12 cellular contexts compared by ENCODE assay signal in the genomic region with DNA sequence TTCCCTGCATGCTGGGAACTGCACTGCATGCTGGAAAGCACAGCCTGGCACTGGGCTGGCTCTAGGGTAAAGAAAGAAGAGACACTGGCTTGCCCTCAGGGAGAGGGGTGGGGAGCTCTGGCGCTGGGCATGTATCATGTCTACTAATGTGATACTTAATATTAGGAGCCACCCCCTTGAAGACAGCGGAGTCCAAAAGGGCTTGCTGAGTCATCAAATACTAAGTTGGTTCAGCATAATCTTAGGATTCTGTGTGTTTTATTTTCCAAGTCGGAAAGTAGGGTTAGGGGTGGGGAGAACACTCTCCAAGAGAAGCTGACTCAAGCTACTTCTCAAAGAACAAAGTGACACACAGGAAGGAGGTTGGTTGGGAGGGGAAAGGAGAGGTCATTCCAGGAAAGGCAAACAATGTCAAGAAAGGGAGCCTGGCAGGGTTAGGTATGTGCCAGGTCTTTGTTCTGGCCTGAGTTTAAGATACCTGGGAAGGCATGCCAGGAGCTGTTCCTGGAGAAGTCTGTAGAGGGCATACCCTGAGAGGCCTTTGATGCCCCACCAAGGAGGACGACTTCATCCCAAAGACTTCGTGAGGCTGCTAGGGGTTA.
A peak's percentile ranks its signal among the peaks of the same experiment; 100 is the strongest.
DNase-seq lines count a peak whose midpoint lies in the region; ATAC-seq and TF ChIP-seq lines count a peak whose summit lies in the region.
"Had no signal": no experiment of that assay in that cellular context is flagged by ENCODE, and none has a peak within 500 bp of the region (broad histone marks: within the 10 kb centered on the region; RNA-seq: fewer than 3 reads in every experiment).

No MANE protein-coding gene starts in this region.

- H3K36me3 ChIP-seq in HEK293 (ENCODE audit: control insufficient read depth in 2 of 2, insufficient read depth in 1 of 2, low read length in 2 of 2) (no peaks in the 10 kb centered on the region), neural progenitor cell (no peaks in the 10 kb centered on the region)
- no peaks in the 10 kb centered on the region for H3K36me3 ChIP-seq in effector memory CD4-positive, alpha-beta T cell (ENCODE audit: control insufficient read depth, insufficient read depth, low read length)
- H3K36me3 ChIP-seq: neutrophil, tibial artery had no signal

- peak overlapping the region; percentile 46 for H2AFZ ChIP-seq in neural progenitor cell (replicated peaks)

- POLR2A ChIA-PET in HEK293 (lab: Yijun Ruan, JAX) = no interaction called here

- peaks cover 2% of the 10 kb centered on the region for H3K27me3 Mint-ChIP-seq in neural progenitor cell (ENCODE audit: insufficient read depth, low read depth)

- H3F3A ChIP-seq in neural progenitor cell (ENCODE audit: low read depth) = no peaks in the 10 kb centered on the region

- H3K9ac ChIP-seq in neural progenitor cell = no peak overlapping the region

- H3K27ac Mint-ChIP-seq in neural progenitor cell = no peak overlapping the region

- no peaks in the 10 kb centered on the region for H3K79me2 ChIP-seq in neural progenitor cell (ENCODE audit: low read depth)

- no peak overlapping the region for H3K4me2 ChIP-seq in neural progenitor cell

- ATAC-seq in SK-N-SH treated with all-trans-retinoic acid at 6 μM for 48 hours (peak; percentile 70), HG03521 (IDR thresholded peaks at IDR 0.05; ENCODE audit: unreplicated experiment) (no peak), HG02678 (IDR thresholded peaks at IDR 0.05; ENCODE audit: unreplicated experiment) (no peak)

- H3K4me3 ChIP-seq in HEK293 (ENCODE audit: low read depth, low read length) (no peak overlapping the region), fibroblast of mammary gland (ENCODE audit: control insufficient read depth, low read depth, low read length) (no peak overlapping the region), neural progenitor cell (no peak overlapping the region)
- no peak overlapping the region for H3K4me3 ChIP-seq in effector memory CD4-positive, alpha-beta T cell (ENCODE audit: insufficient read depth, low read depth, low read length, poor library complexity, severe bottlenecking)
- H3K4me3 ChIP-seq: tibial artery had no signal

- H3K27me3 ChIP-seq in neural progenitor cell = no peaks in the 10 kb centered on the region
- H3K27me3 ChIP-seq in effector memory CD4-positive, alpha-beta T cell (replicated peaks; ENCODE audit: control insufficient read depth, insufficient read depth, low read length, poor library complexity, severe bottlenecking) = no peaks in the 10 kb centered on the region
- H3K27me3 ChIP-seq: tibial artery had no signal

- H3K4me1 ChIP-seq in HEK293 (ENCODE audit: control insufficient read depth, insufficient read depth, low read length) (no peaks in the 10 kb centered on the region), neural progenitor cell (no peaks in the 10 kb centered on the region)
- no peaks in the 10 kb centered on the region for H3K4me1 ChIP-seq in effector memory CD4-positive, alpha-beta T cell (ENCODE audit: control insufficient read depth, insufficient read depth, low read length, poor library complexity, severe bottlenecking)

- no peaks in the 10 kb centered on the region for H3K9me3 Mint-ChIP-seq in neural progenitor cell

- H3K36me3 Mint-ChIP-seq in neural progenitor cell = no peaks in the 10 kb centered on the region

- no peaks in the 10 kb centered on the region for H3K9me3 ChIP-seq in HEK293 (ENCODE audit: control insufficient read depth, insufficient read depth, low read depth, low read length)
- no peaks in the 10 kb centered on the region for H3K9me3 ChIP-seq in neural progenitor cell (ENCODE audit: low read depth)
- H3K9me3 ChIP-seq in effector memory CD4-positive, alpha-beta T cell (ENCODE audit: control insufficient read depth, low read length) = no peaks in the 10 kb centered on the region
- H3K9me3 ChIP-seq: neutrophil, tibial artery had no signal

- CTCF ChIA-PET in HEK293 (lab: Yijun Ruan, JAX) = interaction anchor here (0.6 to 6.2 kb wide), 14 partner anchors 11 to 519 kb away, joined by 3 to 93 read pairs (median 6); no protein-coding TSS in a partner anchor

- no peaks in the 10 kb centered on the region for H4K20me1 ChIP-seq in neural progenitor cell (ENCODE audit: low read depth)

- TF ChIP-seq CTCF in HEK293 (tag by site-specific recombination; IDR thresholded peaks at IDR 0.05) (0 out of 2 replicates have a peak, but pooled peaks have one; percentile 23), fibroblast of mammary gland (conservative IDR thresholded peaks at IDR 0.05; ENCODE audit: control insufficient read depth, insufficient read depth, low read depth, low read length) (peak; percentile 10), neural progenitor cell (IDR thresholded peaks at IDR 0.05) (peak; percentile 34)

- H3K4me3 Mint-ChIP-seq in neural progenitor cell = no peak overlapping the region

- DNase-seq in fibroblast of mammary gland (ENCODE audit: low read depth) (peak; percentile 38), neural progenitor cell (ENCODE audit: low spot score) (peak; percentile 40)
- no peak for DNase-seq in effector memory CD4-positive, alpha-beta T cell
- no peak for DNase-seq in stimulated activated CD4-positive, alpha-beta T cell treated with anti-CD3 and anti-CD28 coated beads, Interleukin-1b, Interleukin-23, amount 100 ng/mL, for 48 hours
- DNase-seq: activated T-cell treated with anti-CD3 and anti-CD28 coated beads, Interleukin-2, amount 50 U/mL, for 48 hours; cerebellar nuclear complex; tibial artery had no signal

- H3K27ac ChIP-seq in HEK293 (ENCODE audit: extremely low read depth, low read depth, low read length) (no peak overlapping the region), neural progenitor cell (no peak overlapping the region)
- no peak overlapping the region for H3K27ac ChIP-seq in effector memory CD4-positive, alpha-beta T cell (ENCODE audit: insufficient read depth, low read length, poor library complexity, severe bottlenecking)
- H3K27ac ChIP-seq: neutrophil, tibial artery had no signal

- no peaks in the 10 kb centered on the region for H3K4me1 Mint-ChIP-seq in neural progenitor cell

TF ChIP-seq in HEK293, 187 proteins besides CTCF, POLR2A, EP300 and RAD21:
- no peak for TF ChIP-seq ZNF658 (tag by site-specific recombination; IDR thresholded peaks at IDR 0.05)

TF ChIP-seq in SK-N-SH treated with all-trans-retinoic acid at 6 μM for 48 hours, 23 proteins besides CTCF, POLR2A, EP300 and RAD21 (continues in another document):
- TF ChIP-seq, protein P1, sequence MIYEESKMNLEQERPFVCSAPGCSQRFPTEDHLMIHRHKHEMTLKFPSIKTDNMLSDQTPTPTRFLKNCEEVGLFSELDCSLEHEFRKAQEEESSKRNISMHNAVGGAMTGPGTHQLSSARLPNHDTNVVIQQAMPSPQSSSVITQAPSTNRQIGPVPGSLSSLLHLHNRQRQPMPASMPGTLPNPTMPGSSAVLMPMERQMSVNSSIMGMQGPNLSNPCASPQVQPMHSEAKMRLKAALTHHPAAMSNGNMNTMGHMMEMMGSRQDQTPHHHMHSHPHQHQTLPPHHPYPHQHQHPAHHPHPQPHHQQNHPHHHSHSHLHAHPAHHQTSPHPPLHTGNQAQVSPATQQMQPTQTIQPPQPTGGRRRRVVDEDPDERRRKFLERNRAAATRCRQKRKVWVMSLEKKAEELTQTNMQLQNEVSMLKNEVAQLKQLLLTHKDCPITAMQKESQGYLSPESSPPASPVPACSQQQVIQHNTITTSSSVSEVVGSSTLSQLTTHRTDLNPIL (CRISPR knock-in tag; IDR thresholded peaks at IDR 0.05; ENCODE audit: low read depth) = no peak
- no peak for TF ChIP-seq TCF4 (CRISPR knock-in tag; IDR thresholded peaks at IDR 0.05; ENCODE audit: borderline replicate concordance)
- no peak for TF ChIP-seq ISL1 (CRISPR knock-in tag; IDR thresholded peaks at IDR 0.05)
- TF ChIP-seq, protein P2, sequence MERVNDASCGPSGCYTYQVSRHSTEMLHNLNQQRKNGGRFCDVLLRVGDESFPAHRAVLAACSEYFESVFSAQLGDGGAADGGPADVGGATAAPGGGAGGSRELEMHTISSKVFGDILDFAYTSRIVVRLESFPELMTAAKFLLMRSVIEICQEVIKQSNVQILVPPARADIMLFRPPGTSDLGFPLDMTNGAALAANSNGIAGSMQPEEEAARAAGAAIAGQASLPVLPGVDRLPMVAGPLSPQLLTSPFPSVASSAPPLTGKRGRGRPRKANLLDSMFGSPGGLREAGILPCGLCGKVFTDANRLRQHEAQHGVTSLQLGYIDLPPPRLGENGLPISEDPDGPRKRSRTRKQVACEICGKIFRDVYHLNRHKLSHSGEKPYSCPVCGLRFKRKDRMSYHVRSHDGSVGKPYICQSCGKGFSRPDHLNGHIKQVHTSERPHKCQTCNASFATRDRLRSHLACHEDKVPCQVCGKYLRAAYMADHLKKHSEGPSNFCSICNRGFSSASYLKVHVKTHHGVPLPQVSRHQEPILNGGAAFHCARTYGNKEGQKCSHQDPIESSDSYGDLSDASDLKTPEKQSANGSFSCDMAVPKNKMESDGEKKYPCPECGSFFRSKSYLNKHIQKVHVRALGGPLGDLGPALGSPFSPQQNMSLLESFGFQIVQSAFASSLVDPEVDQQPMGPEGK (CRISPR knock-in tag; IDR thresholded peaks at IDR 0.05; ENCODE audit: borderline replicate concordance) = no peak
- TF ChIP-seq GLIS3 (CRISPR knock-in tag; IDR thresholded peaks at IDR 0.05) = no peak
- no peak for TF ChIP-seq TOX (CRISPR knock-in tag; IDR thresholded peaks at IDR 0.05; ENCODE audit: borderline replicate concordance)
- TF ChIP-seq ZFP30 (CRISPR knock-in tag; IDR thresholded peaks at IDR 0.05) = no peak
- no peak for TF ChIP-seq ZNF70 (CRISPR knock-in tag; IDR thresholded peaks at IDR 0.05)
- no peak for TF ChIP-seq SNAI2 (CRISPR knock-in tag; IDR thresholded peaks at IDR 0.05)
- no peak for TF ChIP-seq OSR1 (CRISPR knock-in tag; IDR thresholded peaks at IDR 0.05)
- TF ChIP-seq, protein P3, sequence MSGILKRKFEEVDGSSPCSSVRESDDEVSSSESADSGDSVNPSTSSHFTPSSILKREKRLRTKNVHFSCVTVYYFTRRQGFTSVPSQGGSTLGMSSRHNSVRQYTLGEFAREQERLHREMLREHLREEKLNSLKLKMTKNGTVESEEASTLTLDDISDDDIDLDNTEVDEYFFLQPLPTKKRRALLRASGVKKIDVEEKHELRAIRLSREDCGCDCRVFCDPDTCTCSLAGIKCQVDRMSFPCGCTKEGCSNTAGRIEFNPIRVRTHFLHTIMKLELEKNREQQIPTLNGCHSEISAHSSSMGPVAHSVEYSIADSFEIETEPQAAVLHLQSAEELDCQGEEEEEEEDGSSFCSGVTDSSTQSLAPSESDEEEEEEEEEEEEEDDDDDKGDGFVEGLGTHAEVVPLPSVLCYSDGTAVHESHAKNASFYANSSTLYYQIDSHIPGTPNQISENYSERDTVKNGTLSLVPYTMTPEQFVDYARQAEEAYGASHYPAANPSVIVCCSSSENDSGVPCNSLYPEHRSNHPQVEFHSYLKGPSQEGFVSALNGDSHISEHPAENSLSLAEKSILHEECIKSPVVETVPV (CRISPR knock-in tag; IDR thresholded peaks at IDR 0.05) = no peak
- TF ChIP-seq RARB (CRISPR knock-in tag; IDR thresholded peaks at IDR 0.05) = no peak
- no peak for TF ChIP-seq ZNF8 (CRISPR knock-in tag; IDR thresholded peaks at IDR 0.05)

Comparison
In these comparisons a context has a peak if more than half of its experiments do, and no peak if none do; other contexts are left out.
1. DNase-seq: peak in fibroblast of mammary gland (single experiment) and neural progenitor cell (single experiment); none in effector memory CD4-positive, alpha-beta T cell (0 of 3) and stimulated activated CD4-positive, alpha-beta T cell treated with anti-CD3 and anti-CD28 coated beads, Interleukin-1b, Interleukin-23, amount 100 ng/mL, for 48 hours (single experiment).
2. Peak in every context shown above with its lines, with median percentiles within 50 percentile points of each other: CTCF ChIP-seq.